2 cellular contexts compared by ENCODE assay signal in the genomic region with DNA sequence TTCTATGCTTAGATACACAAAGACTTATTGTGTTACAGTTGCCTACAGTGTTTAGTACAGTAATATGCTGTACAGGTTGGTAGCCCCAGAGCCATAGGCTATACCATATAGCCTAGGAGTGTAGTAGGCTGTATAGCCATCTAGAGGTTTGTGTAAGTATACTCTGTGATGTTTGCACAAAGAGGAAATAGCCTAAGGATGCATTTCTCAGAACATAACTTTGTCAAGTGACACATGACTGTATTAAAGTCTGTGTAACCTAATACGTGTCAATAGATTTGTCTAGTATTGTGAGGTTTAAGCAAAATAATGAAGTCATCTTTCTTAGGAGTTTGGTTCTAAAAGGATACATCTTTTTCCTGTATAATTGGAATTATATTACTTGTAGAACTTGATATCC.
TF ChIP-seq lines count a peak whose summit lies in the region.

No MANE protein-coding gene starts in this region.

TF ChIP-seq in SK-N-SH treated with all-trans-retinoic acid at 6 μM for 48 hours, 23 proteins besides CTCF, POLR2A, EP300 and RAD21 (continued from another document):
- no peak for TF ChIP-seq ZFP30 (CRISPR knock-in tag; IDR thresholded peaks at IDR 0.05)
- no peak for TF ChIP-seq ZFP3 (CRISPR knock-in tag; IDR thresholded peaks at IDR 0.05)
- TF ChIP-seq, protein P1, sequence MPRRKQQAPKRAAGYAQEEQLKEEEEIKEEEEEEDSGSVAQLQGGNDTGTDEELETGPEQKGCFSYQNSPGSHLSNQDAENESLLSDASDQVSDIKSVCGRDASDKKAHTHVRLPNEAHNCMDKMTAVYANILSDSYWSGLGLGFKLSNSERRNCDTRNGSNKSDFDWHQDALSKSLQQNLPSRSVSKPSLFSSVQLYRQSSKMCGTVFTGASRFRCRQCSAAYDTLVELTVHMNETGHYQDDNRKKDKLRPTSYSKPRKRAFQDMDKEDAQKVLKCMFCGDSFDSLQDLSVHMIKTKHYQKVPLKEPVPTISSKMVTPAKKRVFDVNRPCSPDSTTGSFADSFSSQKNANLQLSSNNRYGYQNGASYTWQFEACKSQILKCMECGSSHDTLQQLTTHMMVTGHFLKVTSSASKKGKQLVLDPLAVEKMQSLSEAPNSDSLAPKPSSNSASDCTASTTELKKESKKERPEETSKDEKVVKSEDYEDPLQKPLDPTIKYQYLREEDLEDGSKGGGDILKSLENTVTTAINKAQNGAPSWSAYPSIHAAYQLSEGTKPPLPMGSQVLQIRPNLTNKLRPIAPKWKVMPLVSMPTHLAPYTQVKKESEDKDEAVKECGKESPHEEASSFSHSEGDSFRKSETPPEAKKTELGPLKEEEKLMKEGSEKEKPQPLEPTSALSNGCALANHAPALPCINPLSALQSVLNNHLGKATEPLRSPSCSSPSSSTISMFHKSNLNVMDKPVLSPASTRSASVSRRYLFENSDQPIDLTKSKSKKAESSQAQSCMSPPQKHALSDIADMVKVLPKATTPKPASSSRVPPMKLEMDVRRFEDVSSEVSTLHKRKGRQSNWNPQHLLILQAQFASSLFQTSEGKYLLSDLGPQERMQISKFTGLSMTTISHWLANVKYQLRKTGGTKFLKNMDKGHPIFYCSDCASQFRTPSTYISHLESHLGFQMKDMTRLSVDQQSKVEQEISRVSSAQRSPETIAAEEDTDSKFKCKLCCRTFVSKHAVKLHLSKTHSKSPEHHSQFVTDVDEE (CRISPR knock-in tag; IDR thresholded peaks at IDR 0.05) = no peak
- no peak for TF ChIP-seq SNAI2 (CRISPR knock-in tag; IDR thresholded peaks at IDR 0.05)
- TF ChIP-seq BACH2 (CRISPR knock-in tag; IDR thresholded peaks at IDR 0.05; ENCODE audit: borderline replicate concordance) = no peak
- TF ChIP-seq TOX (CRISPR knock-in tag; IDR thresholded peaks at IDR 0.05; ENCODE audit: borderline replicate concordance) = no peak
- TF ChIP-seq OSR1 (CRISPR knock-in tag; IDR thresholded peaks at IDR 0.05) = no peak
- TF ChIP-seq, protein P2, sequence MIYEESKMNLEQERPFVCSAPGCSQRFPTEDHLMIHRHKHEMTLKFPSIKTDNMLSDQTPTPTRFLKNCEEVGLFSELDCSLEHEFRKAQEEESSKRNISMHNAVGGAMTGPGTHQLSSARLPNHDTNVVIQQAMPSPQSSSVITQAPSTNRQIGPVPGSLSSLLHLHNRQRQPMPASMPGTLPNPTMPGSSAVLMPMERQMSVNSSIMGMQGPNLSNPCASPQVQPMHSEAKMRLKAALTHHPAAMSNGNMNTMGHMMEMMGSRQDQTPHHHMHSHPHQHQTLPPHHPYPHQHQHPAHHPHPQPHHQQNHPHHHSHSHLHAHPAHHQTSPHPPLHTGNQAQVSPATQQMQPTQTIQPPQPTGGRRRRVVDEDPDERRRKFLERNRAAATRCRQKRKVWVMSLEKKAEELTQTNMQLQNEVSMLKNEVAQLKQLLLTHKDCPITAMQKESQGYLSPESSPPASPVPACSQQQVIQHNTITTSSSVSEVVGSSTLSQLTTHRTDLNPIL (CRISPR knock-in tag; IDR thresholded peaks at IDR 0.05; ENCODE audit: low read depth) = no peak
- no peak for TF ChIP-seq ISL1 (CRISPR knock-in tag; IDR thresholded peaks at IDR 0.05)
- no peak for TF ChIP-seq CSDC2 (CRISPR knock-in tag; IDR thresholded peaks at IDR 0.05)

TF ChIP-seq in SK-N-SH, 30 proteins besides CTCF, POLR2A, EP300 and RAD21 (continued from another document):
- TF ChIP-seq, protein P3, sequence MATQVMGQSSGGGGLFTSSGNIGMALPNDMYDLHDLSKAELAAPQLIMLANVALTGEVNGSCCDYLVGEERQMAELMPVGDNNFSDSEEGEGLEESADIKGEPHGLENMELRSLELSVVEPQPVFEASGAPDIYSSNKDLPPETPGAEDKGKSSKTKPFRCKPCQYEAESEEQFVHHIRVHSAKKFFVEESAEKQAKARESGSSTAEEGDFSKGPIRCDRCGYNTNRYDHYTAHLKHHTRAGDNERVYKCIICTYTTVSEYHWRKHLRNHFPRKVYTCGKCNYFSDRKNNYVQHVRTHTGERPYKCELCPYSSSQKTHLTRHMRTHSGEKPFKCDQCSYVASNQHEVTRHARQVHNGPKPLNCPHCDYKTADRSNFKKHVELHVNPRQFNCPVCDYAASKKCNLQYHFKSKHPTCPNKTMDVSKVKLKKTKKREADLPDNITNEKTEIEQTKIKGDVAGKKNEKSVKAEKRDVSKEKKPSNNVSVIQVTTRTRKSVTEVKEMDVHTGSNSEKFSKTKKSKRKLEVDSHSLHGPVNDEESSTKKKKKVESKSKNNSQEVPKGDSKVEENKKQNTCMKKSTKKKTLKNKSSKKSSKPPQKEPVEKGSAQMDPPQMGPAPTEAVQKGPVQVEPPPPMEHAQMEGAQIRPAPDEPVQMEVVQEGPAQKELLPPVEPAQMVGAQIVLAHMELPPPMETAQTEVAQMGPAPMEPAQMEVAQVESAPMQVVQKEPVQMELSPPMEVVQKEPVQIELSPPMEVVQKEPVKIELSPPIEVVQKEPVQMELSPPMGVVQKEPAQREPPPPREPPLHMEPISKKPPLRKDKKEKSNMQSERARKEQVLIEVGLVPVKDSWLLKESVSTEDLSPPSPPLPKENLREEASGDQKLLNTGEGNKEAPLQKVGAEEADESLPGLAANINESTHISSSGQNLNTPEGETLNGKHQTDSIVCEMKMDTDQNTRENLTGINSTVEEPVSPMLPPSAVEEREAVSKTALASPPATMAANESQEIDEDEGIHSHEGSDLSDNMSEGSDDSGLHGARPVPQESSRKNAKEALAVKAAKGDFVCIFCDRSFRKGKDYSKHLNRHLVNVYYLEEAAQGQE (IDR thresholded peaks at IDR 0.05; ENCODE audit: low read depth, low read length) = no peak
- TF ChIP-seq MEF2A (IDR thresholded peaks at IDR 0.05; ENCODE audit: borderline replicate concordance, low read depth) (no peak), EZH2phosphoT487 (IDR thresholded peaks at IDR 0.05; ENCODE audit: borderline replicate concordance, low read depth) (no peak), NFIC (IDR thresholded peaks at IDR 0.05; ENCODE audit: borderline replicate concordance) (no peak), FOXM1 (IDR thresholded peaks at IDR 0.05; ENCODE audit: low read depth) (no peak), FOSL2 (IDR thresholded peaks at IDR 0.05; ENCODE audit: borderline replicate concordance, low read depth) (no peak), ELF1 (IDR thresholded peaks at IDR 0.05) (no peak), MXI1 (IDR thresholded peaks at IDR 0.05; ENCODE audit: low read depth, low read length) (no peak), CHD2 (IDR thresholded peaks at IDR 0.05; ENCODE audit: low read length, partially characterized antibody) (no peak), GATA2 (CRISPR knock-in tag; IDR thresholded peaks at IDR 0.05) (no peak)
- TF ChIP-seq, protein P4, sequence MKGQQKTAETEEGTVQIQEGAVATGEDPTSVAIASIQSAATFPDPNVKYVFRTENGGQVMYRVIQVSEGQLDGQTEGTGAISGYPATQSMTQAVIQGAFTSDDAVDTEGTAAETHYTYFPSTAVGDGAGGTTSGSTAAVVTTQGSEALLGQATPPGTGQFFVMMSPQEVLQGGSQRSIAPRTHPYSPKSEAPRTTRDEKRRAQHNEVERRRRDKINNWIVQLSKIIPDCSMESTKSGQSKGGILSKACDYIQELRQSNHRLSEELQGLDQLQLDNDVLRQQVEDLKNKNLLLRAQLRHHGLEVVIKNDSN (IDR thresholded peaks at IDR 0.05; ENCODE audit: borderline replicate concordance, low read depth) = no peak
- TF ChIP-seq, protein P5, sequence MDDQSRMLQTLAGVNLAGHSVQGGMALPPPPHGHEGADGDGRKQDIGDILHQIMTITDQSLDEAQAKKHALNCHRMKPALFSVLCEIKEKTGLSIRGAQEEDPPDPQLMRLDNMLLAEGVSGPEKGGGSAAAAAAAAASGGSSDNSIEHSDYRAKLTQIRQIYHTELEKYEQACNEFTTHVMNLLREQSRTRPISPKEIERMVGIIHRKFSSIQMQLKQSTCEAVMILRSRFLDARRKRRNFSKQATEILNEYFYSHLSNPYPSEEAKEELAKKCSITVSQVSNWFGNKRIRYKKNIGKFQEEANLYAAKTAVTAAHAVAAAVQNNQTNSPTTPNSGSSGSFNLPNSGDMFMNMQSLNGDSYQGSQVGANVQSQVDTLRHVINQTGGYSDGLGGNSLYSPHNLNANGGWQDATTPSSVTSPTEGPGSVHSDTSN (IDR thresholded peaks at IDR 0.05) = no peak
